ENCODE assay signal across 8 cellular contexts in genomic region chr10:102229810-102230263, GRCh38. TPM values are rescaled to one million over a fixed set of nuclear protein-coding genes. Genes with fewer than 3 reads are reported as not detected.
DNase-seq lines count a peak whose midpoint lies in the region; ATAC-seq and TF ChIP-seq lines count a peak whose summit lies in the region.

No MANE protein-coding gene starts in this region.

- DNase-seq in GM12864 (ENCODE audit: low read depth), result no peak
- DNase-seq in LoVo (ENCODE audit: low spot score), result peak; percentile 85
- no peak for DNase-seq in SK-N-MC (ENCODE audit: low read depth, low spot score)
- peak; percentile 87 for DNase-seq in activated naive CD4-positive, alpha-beta T cell treated with Interleukin-2 at 50 U/mL for 16 hours

- peaks cover 79% of the 10 kb centered on the region for H3K27me3 ChIP-seq in gastroesophageal sphincter
- peaks cover 53% of the 10 kb centered on the region for H3K27me3 ChIP-seq in neutrophil
- H3K27me3 ChIP-seq in stomach smooth muscle (ENCODE audit: control insufficient read depth in 1 of 2, insufficient read depth in 2 of 2, low read length in 2 of 2), result peaks cover 44 to 48% of the 10 kb centered on the region in 2 donors

- H3K27ac ChIP-seq in SK-N-MC (no peak overlapping the region), gastroesophageal sphincter (no peak overlapping the region), neutrophil (no peak overlapping the region), stomach smooth muscle (ENCODE audit: low read length) (no peak overlapping the region)

- H3K9me3 ChIP-seq in SK-N-MC (ENCODE audit: low read depth, low read length) (no peaks in the 10 kb centered on the region), gastroesophageal sphincter (no peaks in the 10 kb centered on the region), neutrophil (no peaks in the 10 kb centered on the region), stomach smooth muscle (ENCODE audit: control insufficient read depth in 2 of 2, low read length in 2 of 2) (no peaks in the 10 kb centered on the region)

- WGBS in gastroesophageal sphincter (ENCODE audit: low coverage in 1 of 2), 2 donors, result 0 to 3% methylated on average over 5 to 9 of the region's 24 CpGs

- ATAC-seq in gastroesophageal sphincter (peak; percentile 38), GM19455 (IDR thresholded peaks at IDR 0.05; ENCODE audit: unreplicated experiment) (no peak)

- H3K4me1 ChIP-seq in gastroesophageal sphincter (peaks cover 0 to 44% (median 23%) of the 10 kb centered on the region in 3 donors), neutrophil (ENCODE audit: control insufficient read depth in 1 of 2, insufficient read depth in 1 of 2, low read depth in 1 of 2, low read length in 1 of 2) (peaks cover 50 to 53% of the 10 kb centered on the region in 2 experiments), stomach smooth muscle (ENCODE audit: control insufficient read depth, insufficient read depth, low read length) (peaks cover 38% of the 10 kb centered on the region)

- TF ChIP-seq EP300 in gastroesophageal sphincter (IDR thresholded peaks at IDR 0.05), result no peak

- no peak overlapping the region for H3K4me3 ChIP-seq in GM12864 (ENCODE audit: low read depth, low read length)
- H3K4me3 ChIP-seq in SK-N-MC, result peak overlapping the region; percentile 63
- H3K4me3 ChIP-seq in gastroesophageal sphincter, result peak overlapping the region in 1 of 2 donors; percentile 52
- peak overlapping the region; percentile 61 to 76 for H3K4me3 ChIP-seq in neutrophil (ENCODE audit: low read depth in 1 of 2, low read length in 1 of 2)
- peak overlapping the region; percentile 37 to 66 for H3K4me3 ChIP-seq in stomach smooth muscle (ENCODE audit: low read length in 2 of 2)

- H3K36me3 ChIP-seq in SK-N-MC (ENCODE audit: insufficient read depth, low read length) (no peaks in the 10 kb centered on the region), gastroesophageal sphincter (no peaks in the 10 kb centered on the region), neutrophil (no peaks in the 10 kb centered on the region), stomach smooth muscle (ENCODE audit: control insufficient read depth in 2 of 2, insufficient read depth in 2 of 2, low read length in 2 of 2) (no peaks in the 10 kb centered on the region)

- TF ChIP-seq CTCF in GM12864 (IDR thresholded peaks at IDR 0.05; ENCODE audit: low read depth, low read length, missing control alignments) (peak; percentile 99), gastroesophageal sphincter (IDR thresholded peaks at IDR 0.05) (peak; percentile 87 to 96 (median 92)), neutrophil (IDR thresholded peaks at IDR 0.05) (peak; percentile 88)

- H3K9ac ChIP-seq in SK-N-MC (ENCODE audit: insufficient read length) (no peak overlapping the region), stomach smooth muscle (ENCODE audit: low read length in 2 of 2) (no peak overlapping the region)

- TF ChIP-seq POLR2A in gastroesophageal sphincter (IDR thresholded peaks at IDR 0.05), result no peak

RNA-seq across cellular contexts. Expression of gene ELOVL3, which starts 3.7 kb away (rescaled TPM):
- under 1 TPM in 1 of 4 donors, not detected in 3; 0.81 TPM for total RNA-seq in gastroesophageal sphincter

RNA-seq across cellular contexts. Expression of gene PITX3, which starts 11.5 kb away (rescaled TPM):
- under 1 TPM in 1 of 4 donors, not detected in 3; 0.30 TPM for total RNA-seq in gastroesophageal sphincter

RNA-seq across cellular contexts. Expression of gene GBF1, which starts 15.5 kb away (rescaled TPM):
- total RNA-seq in gastroesophageal sphincter, result 10 to 100 TPM; 32.0 to 54.7 (median 39.4) TPM

Comparison
In these comparisons a context has a peak if more than half of its experiments do, and no peak if none do; other contexts are left out.
1. DNase-seq: peak in LoVo (single experiment) and activated naive CD4-positive, alpha-beta T cell treated with Interleukin-2 at 50 U/mL for 16 hours (single experiment); none in GM12864 (single experiment) and SK-N-MC (single experiment).
2. Peak in every context shown above with its lines, with median percentiles within 50 percentile points of each other: CTCF ChIP-seq.